1 cellular context compared by ENCODE assay signal in the genomic region with DNA sequence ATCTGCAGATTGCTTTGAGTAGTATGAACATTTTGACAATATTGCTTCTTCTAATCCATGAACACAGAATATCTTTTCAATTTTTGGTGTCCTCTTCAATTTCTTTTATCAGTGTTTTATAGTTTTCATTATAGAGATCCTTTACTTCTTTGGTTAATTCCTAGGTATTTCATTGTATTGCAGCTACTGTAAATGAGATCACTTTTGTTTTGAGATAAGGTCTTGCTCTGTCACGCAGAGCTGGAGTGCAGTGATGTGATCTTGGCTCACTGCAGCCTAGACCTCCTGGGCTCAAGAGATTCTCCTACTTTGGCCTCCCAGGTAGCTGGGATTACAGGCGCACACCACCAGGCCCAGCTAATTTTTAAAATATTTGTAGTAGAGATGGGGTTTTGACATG.
TF ChIP-seq lines count a peak whose summit lies in the region.

No MANE protein-coding gene starts in this region.

TF ChIP-seq in K562, 482 proteins besides CTCF, POLR2A, EP300 and RAD21 (continues in another document):
- TF ChIP-seq BHLHE40 (IDR thresholded peaks at IDR 0.05; ENCODE audit: low read length) (no peak), NR4A1 (CRISPR knock-in tag; IDR thresholded peaks at IDR 0.05) (no peak), NR4A1 (tag; IDR thresholded peaks at IDR 0.05) (no peak), MCM3 (IDR thresholded peaks at IDR 0.05) (no peak), RBFOX2 (IDR thresholded peaks at IDR 0.05; ENCODE audit: low read depth, low read length) (no peak), ZC3H8 (IDR thresholded peaks at IDR 0.05) (no peak), SOX6 (IDR thresholded peaks at IDR 0.05) (peak; percentile 83), HDAC2 (IDR thresholded peaks at IDR 0.05) (no peak), ZNF239 (CRISPR knock-in tag; IDR thresholded peaks at IDR 0.05) (no peak), TCF3 (CRISPR knock-in tag; IDR thresholded peaks at IDR 0.05) (peak; percentile 22; the same call in 1 of the 2 replicates), NCOR1 (IDR thresholded peaks at IDR 0.05) (no peak), ZNF584 (CRISPR knock-in tag; IDR thresholded peaks at IDR 0.05; ENCODE audit: low read depth) (no peak), SP1 (CRISPR knock-in tag; IDR thresholded peaks at IDR 0.05) (no peak), ZEB2 (IDR thresholded peaks at IDR 0.05) (peak; percentile 36; the same call in 1 of the 2 replicates), HDAC1 (IDR thresholded peaks at IDR 0.05) (no peak), RCOR1 (IDR thresholded peaks at IDR 0.05; ENCODE audit: borderline replicate concordance in 1 of 2, low read depth in 2 of 2, low read length in 2 of 2) (peak in 1 of 2 experiments; percentile 62; a peak in 1 of 4 replicates), TCF7L2 (IDR thresholded peaks at IDR 0.05; ENCODE audit: low read depth, low read length) (no peak), PPARD (CRISPR knock-in tag; IDR thresholded peaks at IDR 0.05) (no peak), HDGF (IDR thresholded peaks at IDR 0.05) (no peak), XRCC4 (IDR thresholded peaks at IDR 0.05; ENCODE audit: extremely low read depth, insufficient read depth, insufficient read length) (no peak), SIN3B (IDR thresholded peaks at IDR 0.05; ENCODE audit: low read depth) (no peak), PHF20 (IDR thresholded peaks at IDR 0.05; ENCODE audit: partially characterized antibody) (no peak), SRSF7 (optimal IDR thresholded peaks at IDR 0.05; ENCODE audit: low read depth, low read length) (no peak), KAT2B (IDR thresholded peaks at IDR 0.05; ENCODE audit: low read depth, low read length) (no peak), ZNF146 (CRISPR knock-in tag; IDR thresholded peaks at IDR 0.05; ENCODE audit: unreplicated experiment) (no peak), HSF4 (CRISPR knock-in tag; IDR thresholded peaks at IDR 0.05; ENCODE audit: borderline replicate concordance) (no peak), COPS2 (conservative IDR thresholded peaks at IDR 0.05) (no peak), LARP7 (IDR thresholded peaks at IDR 0.05) (no peak), CREB1 (IDR thresholded peaks at IDR 0.05) (no peak), CREB1 (CRISPR knock-in tag; IDR thresholded peaks at IDR 0.05) (no peak), ZNF217 (CRISPR knock-in tag; IDR thresholded peaks at IDR 0.05) (no peak), FOXK1 (CRISPR knock-in tag; IDR thresholded peaks at IDR 0.05; ENCODE audit: borderline replicate concordance) (no peak), ZNF212 (CRISPR knock-in tag; IDR thresholded peaks at IDR 0.05) (no peak), CBX1 (IDR thresholded peaks at IDR 0.05; ENCODE audit: low read depth) (no peak)
- TF ChIP-seq, protein P1, sequence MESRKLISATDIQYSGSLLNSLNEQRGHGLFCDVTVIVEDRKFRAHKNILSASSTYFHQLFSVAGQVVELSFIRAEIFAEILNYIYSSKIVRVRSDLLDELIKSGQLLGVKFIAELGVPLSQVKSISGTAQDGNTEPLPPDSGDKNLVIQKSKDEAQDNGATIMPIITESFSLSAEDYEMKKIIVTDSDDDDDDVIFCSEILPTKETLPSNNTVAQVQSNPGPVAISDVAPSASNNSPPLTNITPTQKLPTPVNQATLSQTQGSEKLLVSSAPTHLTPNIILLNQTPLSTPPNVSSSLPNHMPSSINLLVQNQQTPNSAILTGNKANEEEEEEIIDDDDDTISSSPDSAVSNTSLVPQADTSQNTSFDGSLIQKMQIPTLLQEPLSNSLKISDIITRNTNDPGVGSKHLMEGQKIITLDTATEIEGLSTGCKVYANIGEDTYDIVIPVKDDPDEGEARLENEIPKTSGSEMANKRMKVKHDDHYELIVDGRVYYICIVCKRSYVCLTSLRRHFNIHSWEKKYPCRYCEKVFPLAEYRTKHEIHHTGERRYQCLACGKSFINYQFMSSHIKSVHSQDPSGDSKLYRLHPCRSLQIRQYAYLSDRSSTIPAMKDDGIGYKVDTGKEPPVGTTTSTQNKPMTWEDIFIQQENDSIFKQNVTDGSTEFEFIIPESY (CRISPR knock-in tag; IDR thresholded peaks at IDR 0.05), result no peak
- TF ChIP-seq, protein P2, sequence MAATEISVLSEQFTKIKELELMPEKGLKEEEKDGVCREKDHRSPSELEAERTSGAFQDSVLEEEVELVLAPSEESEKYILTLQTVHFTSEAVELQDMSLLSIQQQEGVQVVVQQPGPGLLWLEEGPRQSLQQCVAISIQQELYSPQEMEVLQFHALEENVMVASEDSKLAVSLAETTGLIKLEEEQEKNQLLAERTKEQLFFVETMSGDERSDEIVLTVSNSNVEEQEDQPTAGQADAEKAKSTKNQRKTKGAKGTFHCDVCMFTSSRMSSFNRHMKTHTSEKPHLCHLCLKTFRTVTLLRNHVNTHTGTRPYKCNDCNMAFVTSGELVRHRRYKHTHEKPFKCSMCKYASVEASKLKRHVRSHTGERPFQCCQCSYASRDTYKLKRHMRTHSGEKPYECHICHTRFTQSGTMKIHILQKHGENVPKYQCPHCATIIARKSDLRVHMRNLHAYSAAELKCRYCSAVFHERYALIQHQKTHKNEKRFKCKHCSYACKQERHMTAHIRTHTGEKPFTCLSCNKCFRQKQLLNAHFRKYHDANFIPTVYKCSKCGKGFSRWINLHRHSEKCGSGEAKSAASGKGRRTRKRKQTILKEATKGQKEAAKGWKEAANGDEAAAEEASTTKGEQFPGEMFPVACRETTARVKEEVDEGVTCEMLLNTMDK (IDR thresholded peaks at IDR 0.05; ENCODE audit: borderline replicate concordance, insufficient read depth, low read depth, low read length, poor library complexity, severe bottlenecking), result no peak
- TF ChIP-seq, protein P3, sequence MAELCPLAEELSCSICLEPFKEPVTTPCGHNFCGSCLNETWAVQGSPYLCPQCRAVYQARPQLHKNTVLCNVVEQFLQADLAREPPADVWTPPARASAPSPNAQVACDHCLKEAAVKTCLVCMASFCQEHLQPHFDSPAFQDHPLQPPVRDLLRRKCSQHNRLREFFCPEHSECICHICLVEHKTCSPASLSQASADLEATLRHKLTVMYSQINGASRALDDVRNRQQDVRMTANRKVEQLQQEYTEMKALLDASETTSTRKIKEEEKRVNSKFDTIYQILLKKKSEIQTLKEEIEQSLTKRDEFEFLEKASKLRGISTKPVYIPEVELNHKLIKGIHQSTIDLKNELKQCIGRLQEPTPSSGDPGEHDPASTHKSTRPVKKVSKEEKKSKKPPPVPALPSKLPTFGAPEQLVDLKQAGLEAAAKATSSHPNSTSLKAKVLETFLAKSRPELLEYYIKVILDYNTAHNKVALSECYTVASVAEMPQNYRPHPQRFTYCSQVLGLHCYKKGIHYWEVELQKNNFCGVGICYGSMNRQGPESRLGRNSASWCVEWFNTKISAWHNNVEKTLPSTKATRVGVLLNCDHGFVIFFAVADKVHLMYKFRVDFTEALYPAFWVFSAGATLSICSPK (IDR thresholded peaks at IDR 0.05; ENCODE audit: borderline replicate concordance), result no peak
- TF ChIP-seq, protein P4, sequence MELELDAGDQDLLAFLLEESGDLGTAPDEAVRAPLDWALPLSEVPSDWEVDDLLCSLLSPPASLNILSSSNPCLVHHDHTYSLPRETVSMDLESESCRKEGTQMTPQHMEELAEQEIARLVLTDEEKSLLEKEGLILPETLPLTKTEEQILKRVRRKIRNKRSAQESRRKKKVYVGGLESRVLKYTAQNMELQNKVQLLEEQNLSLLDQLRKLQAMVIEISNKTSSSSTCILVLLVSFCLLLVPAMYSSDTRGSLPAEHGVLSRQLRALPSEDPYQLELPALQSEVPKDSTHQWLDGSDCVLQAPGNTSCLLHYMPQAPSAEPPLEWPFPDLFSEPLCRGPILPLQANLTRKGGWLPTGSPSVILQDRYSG (tag; conservative IDR thresholded peaks at IDR 0.05; ENCODE audit: low read depth), result no peak
- TF ChIP-seq, protein P5, sequence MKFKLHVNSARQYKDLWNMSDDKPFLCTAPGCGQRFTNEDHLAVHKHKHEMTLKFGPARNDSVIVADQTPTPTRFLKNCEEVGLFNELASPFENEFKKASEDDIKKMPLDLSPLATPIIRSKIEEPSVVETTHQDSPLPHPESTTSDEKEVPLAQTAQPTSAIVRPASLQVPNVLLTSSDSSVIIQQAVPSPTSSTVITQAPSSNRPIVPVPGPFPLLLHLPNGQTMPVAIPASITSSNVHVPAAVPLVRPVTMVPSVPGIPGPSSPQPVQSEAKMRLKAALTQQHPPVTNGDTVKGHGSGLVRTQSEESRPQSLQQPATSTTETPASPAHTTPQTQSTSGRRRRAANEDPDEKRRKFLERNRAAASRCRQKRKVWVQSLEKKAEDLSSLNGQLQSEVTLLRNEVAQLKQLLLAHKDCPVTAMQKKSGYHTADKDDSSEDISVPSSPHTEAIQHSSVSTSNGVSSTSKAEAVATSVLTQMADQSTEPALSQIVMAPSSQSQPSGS (CRISPR knock-in tag; IDR thresholded peaks at IDR 0.05), result no peak
- TF ChIP-seq, protein P6, sequence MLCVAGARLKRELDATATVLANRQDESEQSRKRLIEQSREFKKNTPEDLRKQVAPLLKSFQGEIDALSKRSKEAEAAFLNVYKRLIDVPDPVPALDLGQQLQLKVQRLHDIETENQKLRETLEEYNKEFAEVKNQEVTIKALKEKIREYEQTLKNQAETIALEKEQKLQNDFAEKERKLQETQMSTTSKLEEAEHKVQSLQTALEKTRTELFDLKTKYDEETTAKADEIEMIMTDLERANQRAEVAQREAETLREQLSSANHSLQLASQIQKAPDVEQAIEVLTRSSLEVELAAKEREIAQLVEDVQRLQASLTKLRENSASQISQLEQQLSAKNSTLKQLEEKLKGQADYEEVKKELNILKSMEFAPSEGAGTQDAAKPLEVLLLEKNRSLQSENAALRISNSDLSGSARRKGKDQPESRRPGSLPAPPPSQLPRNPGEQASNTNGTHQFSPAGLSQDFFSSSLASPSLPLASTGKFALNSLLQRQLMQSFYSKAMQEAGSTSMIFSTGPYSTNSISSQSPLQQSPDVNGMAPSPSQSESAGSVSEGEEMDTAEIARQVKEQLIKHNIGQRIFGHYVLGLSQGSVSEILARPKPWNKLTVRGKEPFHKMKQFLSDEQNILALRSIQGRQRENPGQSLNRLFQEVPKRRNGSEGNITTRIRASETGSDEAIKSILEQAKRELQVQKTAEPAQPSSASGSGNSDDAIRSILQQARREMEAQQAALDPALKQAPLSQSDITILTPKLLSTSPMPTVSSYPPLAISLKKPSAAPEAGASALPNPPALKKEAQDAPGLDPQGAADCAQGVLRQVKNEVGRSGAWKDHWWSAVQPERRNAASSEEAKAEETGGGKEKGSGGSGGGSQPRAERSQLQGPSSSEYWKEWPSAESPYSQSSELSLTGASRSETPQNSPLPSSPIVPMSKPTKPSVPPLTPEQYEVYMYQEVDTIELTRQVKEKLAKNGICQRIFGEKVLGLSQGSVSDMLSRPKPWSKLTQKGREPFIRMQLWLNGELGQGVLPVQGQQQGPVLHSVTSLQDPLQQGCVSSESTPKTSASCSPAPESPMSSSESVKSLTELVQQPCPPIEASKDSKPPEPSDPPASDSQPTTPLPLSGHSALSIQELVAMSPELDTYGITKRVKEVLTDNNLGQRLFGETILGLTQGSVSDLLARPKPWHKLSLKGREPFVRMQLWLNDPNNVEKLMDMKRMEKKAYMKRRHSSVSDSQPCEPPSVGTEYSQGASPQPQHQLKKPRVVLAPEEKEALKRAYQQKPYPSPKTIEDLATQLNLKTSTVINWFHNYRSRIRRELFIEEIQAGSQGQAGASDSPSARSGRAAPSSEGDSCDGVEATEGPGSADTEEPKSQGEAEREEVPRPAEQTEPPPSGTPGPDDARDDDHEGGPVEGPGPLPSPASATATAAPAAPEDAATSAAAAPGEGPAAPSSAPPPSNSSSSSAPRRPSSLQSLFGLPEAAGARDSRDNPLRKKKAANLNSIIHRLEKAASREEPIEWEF (CRISPR knock-in tag; IDR thresholded peaks at IDR 0.05), result no peak
- TF ChIP-seq, protein P7, sequence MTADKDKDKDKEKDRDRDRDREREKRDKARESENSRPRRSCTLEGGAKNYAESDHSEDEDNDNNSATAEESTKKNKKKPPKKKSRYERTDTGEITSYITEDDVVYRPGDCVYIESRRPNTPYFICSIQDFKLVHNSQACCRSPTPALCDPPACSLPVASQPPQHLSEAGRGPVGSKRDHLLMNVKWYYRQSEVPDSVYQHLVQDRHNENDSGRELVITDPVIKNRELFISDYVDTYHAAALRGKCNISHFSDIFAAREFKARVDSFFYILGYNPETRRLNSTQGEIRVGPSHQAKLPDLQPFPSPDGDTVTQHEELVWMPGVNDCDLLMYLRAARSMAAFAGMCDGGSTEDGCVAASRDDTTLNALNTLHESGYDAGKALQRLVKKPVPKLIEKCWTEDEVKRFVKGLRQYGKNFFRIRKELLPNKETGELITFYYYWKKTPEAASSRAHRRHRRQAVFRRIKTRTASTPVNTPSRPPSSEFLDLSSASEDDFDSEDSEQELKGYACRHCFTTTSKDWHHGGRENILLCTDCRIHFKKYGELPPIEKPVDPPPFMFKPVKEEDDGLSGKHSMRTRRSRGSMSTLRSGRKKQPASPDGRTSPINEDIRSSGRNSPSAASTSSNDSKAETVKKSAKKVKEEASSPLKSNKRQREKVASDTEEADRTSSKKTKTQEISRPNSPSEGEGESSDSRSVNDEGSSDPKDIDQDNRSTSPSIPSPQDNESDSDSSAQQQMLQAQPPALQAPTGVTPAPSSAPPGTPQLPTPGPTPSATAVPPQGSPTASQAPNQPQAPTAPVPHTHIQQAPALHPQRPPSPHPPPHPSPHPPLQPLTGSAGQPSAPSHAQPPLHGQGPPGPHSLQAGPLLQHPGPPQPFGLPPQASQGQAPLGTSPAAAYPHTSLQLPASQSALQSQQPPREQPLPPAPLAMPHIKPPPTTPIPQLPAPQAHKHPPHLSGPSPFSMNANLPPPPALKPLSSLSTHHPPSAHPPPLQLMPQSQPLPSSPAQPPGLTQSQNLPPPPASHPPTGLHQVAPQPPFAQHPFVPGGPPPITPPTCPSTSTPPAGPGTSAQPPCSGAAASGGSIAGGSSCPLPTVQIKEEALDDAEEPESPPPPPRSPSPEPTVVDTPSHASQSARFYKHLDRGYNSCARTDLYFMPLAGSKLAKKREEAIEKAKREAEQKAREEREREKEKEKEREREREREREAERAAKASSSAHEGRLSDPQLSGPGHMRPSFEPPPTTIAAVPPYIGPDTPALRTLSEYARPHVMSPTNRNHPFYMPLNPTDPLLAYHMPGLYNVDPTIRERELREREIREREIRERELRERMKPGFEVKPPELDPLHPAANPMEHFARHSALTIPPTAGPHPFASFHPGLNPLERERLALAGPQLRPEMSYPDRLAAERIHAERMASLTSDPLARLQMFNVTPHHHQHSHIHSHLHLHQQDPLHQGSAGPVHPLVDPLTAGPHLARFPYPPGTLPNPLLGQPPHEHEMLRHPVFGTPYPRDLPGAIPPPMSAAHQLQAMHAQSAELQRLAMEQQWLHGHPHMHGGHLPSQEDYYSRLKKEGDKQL (CRISPR knock-in tag; IDR thresholded peaks at IDR 0.05; ENCODE audit: borderline replicate concordance), result no peak
- TF ChIP-seq, protein P8, sequence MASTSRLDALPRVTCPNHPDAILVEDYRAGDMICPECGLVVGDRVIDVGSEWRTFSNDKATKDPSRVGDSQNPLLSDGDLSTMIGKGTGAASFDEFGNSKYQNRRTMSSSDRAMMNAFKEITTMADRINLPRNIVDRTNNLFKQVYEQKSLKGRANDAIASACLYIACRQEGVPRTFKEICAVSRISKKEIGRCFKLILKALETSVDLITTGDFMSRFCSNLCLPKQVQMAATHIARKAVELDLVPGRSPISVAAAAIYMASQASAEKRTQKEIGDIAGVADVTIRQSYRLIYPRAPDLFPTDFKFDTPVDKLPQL (IDR thresholded peaks at IDR 0.05; ENCODE audit: extremely low read depth, insufficient read length), result no peak
- TF ChIP-seq, protein P9, sequence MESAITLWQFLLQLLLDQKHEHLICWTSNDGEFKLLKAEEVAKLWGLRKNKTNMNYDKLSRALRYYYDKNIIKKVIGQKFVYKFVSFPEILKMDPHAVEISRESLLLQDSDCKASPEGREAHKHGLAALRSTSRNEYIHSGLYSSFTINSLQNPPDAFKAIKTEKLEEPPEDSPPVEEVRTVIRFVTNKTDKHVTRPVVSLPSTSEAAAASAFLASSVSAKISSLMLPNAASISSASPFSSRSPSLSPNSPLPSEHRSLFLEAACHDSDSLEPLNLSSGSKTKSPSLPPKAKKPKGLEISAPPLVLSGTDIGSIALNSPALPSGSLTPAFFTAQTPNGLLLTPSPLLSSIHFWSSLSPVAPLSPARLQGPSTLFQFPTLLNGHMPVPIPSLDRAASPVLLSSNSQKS (CRISPR knock-in tag; IDR thresholded peaks at IDR 0.05), result no peak
